ENCODE assay signal across 18 cellular contexts in genomic region chr19:11485245-11485837, GRCh38. TPM values are rescaled to one million over a fixed set of nuclear protein-coding genes. Genes with fewer than 3 reads are reported as not detected.
"Had no signal": no experiment of that assay in that cellular context is flagged by ENCODE, and none has a peak within 500 bp of the region (broad histone marks: within the 10 kb centered on the region; RNA-seq: fewer than 3 reads in every experiment).

No MANE protein-coding gene starts in this region.

- H3K9me3 ChIP-seq: esophagus squamous epithelium, mucosa of descending colon, uterus had no signal

- DNase-seq: activated CD4-positive, alpha-beta T cell treated with anti-CD3 and anti-CD28 coated beads, Interleukin-2, amount 50 U/mL, for 48 hours; activated CD8-positive, alpha-beta memory T cell treated with anti-CD3 and anti-CD28 coated beads, Interleukin-2, amount 10 ng/mL, durations not matched to agents 7 days and 5 days; activated effector memory CD4-positive, alpha-beta T cell treated with anti-CD3 and anti-CD28 coated beads, Interleukin-2, amount 50 U/mL, for 16 hours; activated naive CD8-positive, alpha-beta T cell treated with anti-CD3 and anti-CD28 coated beads for 36 hours; activated T-cell treated with anti-CD3 and anti-CD28 coated beads, Interleukin-2, amount 50 U/mL, for 24 hours; esophagus squamous epithelium; foreskin fibroblast; head of caudate nucleus; left colon; mucosa of descending colon; naive thymus-derived CD8-positive, alpha-beta T cell; stimulated activated CD4-positive, alpha-beta T cell treated with anti-CD3 and anti-CD28 coated beads, Interleukin-12 subunit alpha, Interleukin-12 subunit beta, amount 100 ng/mL, for 4 hours; stimulated activated CD4-positive, alpha-beta T cell treated with anti-CD3 and anti-CD28 coated beads, Interleukin-2, amount 100 ng/mL, for 48 hours; stimulated activated CD8-positive, alpha-beta memory T cell treated with anti-CD3 and anti-CD28 coated beads, Interleukin-4, amount 100 ng/mL, for 48 hours; uterus had no signal

- H3K36me3 ChIP-seq: uterus had no signal

- H3K4me3 ChIP-seq: esophagus squamous epithelium, mucosa of descending colon, uterus had no signal

- ATAC-seq: activated CD4-positive, CD25-positive, alpha-beta regulatory T cell treated with anti-CD3 and anti-CD28 coated beads, Interleukin-2, amount 50 U/mL, for 24 hours; activated CD8-positive, alpha-beta memory T cell treated with anti-CD3 and anti-CD28 coated beads, Interleukin-2, amount 10 ng/mL, durations not matched to agents 7 days and 5 days; left colon; mucosa of descending colon; naive thymus-derived CD8-positive, alpha-beta T cell had no signal

- H3K27ac ChIP-seq: esophagus squamous epithelium, uterus had no signal

RNA-seq across cellular contexts. Expression of gene ELAVL3, which starts 4.5 kb away (rescaled TPM):
- total RNA-seq: activated CD8-positive, alpha-beta memory T cell treated with anti-CD3 and anti-CD28 coated beads, Interleukin-2, amount 10 ng/mL, durations not matched to agents 7 days and 5 days; activated naive CD8-positive, alpha-beta T cell treated with anti-CD3 and anti-CD28 coated beads for 36 hours; esophagus squamous epithelium; naive thymus-derived CD8-positive, alpha-beta T cell; osteocyte had no signal

RNA-seq across cellular contexts. Expression of gene ODAD3, which starts 50.4 kb away (rescaled TPM):
- total RNA-seq: naive thymus-derived CD8-positive, alpha-beta T cell; osteocyte; T-helper 2 cell treated with Interferon-gamma antibody and Interleukin-4, amounts not matched to agents 100 ng/mL and 5 ng/mL, for 36 hours had no signal
